ENCODE assay signal across 1 cellular context in genomic region chr10:95295031-95295755, GRCh38.
TF ChIP-seq lines count a peak whose summit lies in the region.

No MANE protein-coding gene starts in this region.

TF ChIP-seq in K562, 482 proteins besides CTCF, POLR2A, EP300 and RAD21 (continued from another document and continues in another):
- TF ChIP-seq PATZ1 (CRISPR knock-in tag; IDR thresholded peaks at IDR 0.05; ENCODE audit: borderline replicate concordance) (no peak), LARP7 (IDR thresholded peaks at IDR 0.05) (no peak), PREB (CRISPR knock-in tag; IDR thresholded peaks at IDR 0.05) (no peak), ZZZ3 (IDR thresholded peaks at IDR 0.05) (no peak), ZNF785 (CRISPR knock-in tag; IDR thresholded peaks at IDR 0.05) (no peak), PHB (CRISPR knock-in tag; IDR thresholded peaks at IDR 0.05) (no peak), FOXP1 (CRISPR knock-in tag; IDR thresholded peaks at IDR 0.05) (no peak), ZFP1 (CRISPR knock-in tag; IDR thresholded peaks at IDR 0.05) (no peak), HMG20A (CRISPR knock-in tag; conservative IDR thresholded peaks at IDR 0.05) (no peak), SRF (CRISPR knock-in tag; IDR thresholded peaks at IDR 0.05) (no peak), CXXC5 (CRISPR knock-in tag; IDR thresholded peaks at IDR 0.05) (peak; percentile 78), ZNF274 (IDR thresholded peaks at IDR 0.05; ENCODE audit: borderline replicate concordance, low read depth, low read length) (no peak), POLR2B (IDR thresholded peaks at IDR 0.05; ENCODE audit: low read depth, partially characterized antibody) (no peak), TBL1XR1 (IDR thresholded peaks at IDR 0.05; ENCODE audit: low read length in 2 of 2) (no peak), SMARCC2 (IDR thresholded peaks at IDR 0.05; ENCODE audit: low read depth) (no peak), RBM25 (IDR thresholded peaks at IDR 0.05; ENCODE audit: low read depth, low read length, severe bottlenecking) (no peak), MITF (IDR thresholded peaks at IDR 0.05) (no peak), ZNF232 (CRISPR knock-in tag; IDR thresholded peaks at IDR 0.05) (no peak), TAF7 (tag; IDR thresholded peaks at IDR 0.05) (no peak), ZNF184 (CRISPR knock-in tag; IDR thresholded peaks at IDR 0.05) (no peak), TRIM25 (IDR thresholded peaks at IDR 0.05; ENCODE audit: borderline replicate concordance) (no peak), FOXP4 (CRISPR knock-in tag; IDR thresholded peaks at IDR 0.05; ENCODE audit: borderline replicate concordance) (no peak), ZNF830 (CRISPR knock-in tag; IDR thresholded peaks at IDR 0.05) (no peak), ZNF134 (CRISPR knock-in tag; conservative IDR thresholded peaks at IDR 0.05) (no peak), COPS2 (conservative IDR thresholded peaks at IDR 0.05) (no peak), ZNF518B (CRISPR knock-in tag; IDR thresholded peaks at IDR 0.05) (no peak), ZBTB8A (IDR thresholded peaks at IDR 0.05; ENCODE audit: partially characterized antibody) (no peak), RFX7 (CRISPR knock-in tag; IDR thresholded peaks at IDR 0.05) (no peak), ESRRB (CRISPR knock-in tag; IDR thresholded peaks at IDR 0.05; ENCODE audit: borderline replicate concordance) (no peak), ZNF23 (CRISPR knock-in tag; IDR thresholded peaks at IDR 0.05) (no peak), ZBTB43 (CRISPR knock-in tag; IDR thresholded peaks at IDR 0.05) (no peak), SMAD1 (IDR thresholded peaks at IDR 0.05; ENCODE audit: low read depth, low read length, partially characterized antibody) (no peak), PCBP2 (IDR thresholded peaks at IDR 0.05; ENCODE audit: low read depth, low read length, poor library complexity, severe bottlenecking) (no peak), RHOXF2B (CRISPR knock-in tag; conservative IDR thresholded peaks at IDR 0.05) (no peak), TOE1 (IDR thresholded peaks at IDR 0.05; ENCODE audit: borderline replicate concordance) (peak; percentile 34; the same call in 1 of the 2 replicates), TOE1 (CRISPR knock-in tag; IDR thresholded peaks at IDR 0.05; ENCODE audit: borderline replicate concordance, low read depth) (no peak), KDM1A (IDR thresholded peaks at IDR 0.05) (no peak), ZNF717 (CRISPR knock-in tag; IDR thresholded peaks at IDR 0.05) (no peak), ATF6 (CRISPR knock-in tag; IDR thresholded peaks at IDR 0.05) (no peak), DNMT1 (IDR thresholded peaks at IDR 0.05) (no peak), TAL1 (IDR thresholded peaks at IDR 0.05) (no peak), STAT5B (CRISPR knock-in tag; IDR thresholded peaks at IDR 0.05) (no peak), ZNF224 (CRISPR knock-in tag; IDR thresholded peaks at IDR 0.05) (no peak), MYNN (IDR thresholded peaks at IDR 0.05) (no peak), MYNN (CRISPR knock-in tag; IDR thresholded peaks at IDR 0.05) (no peak), CBX1 (IDR thresholded peaks at IDR 0.05; ENCODE audit: low read depth) (no peak), GATAD2A (IDR thresholded peaks at IDR 0.05) (no peak), ZNF263 (CRISPR knock-in tag; IDR thresholded peaks at IDR 0.05; ENCODE audit: borderline replicate concordance) (no peak), ZNF766 (CRISPR knock-in tag; conservative IDR thresholded peaks at IDR 0.05) (no peak), E2F6 (IDR thresholded peaks at IDR 0.05; ENCODE audit: borderline replicate concordance in 1 of 2, extremely low read depth in 1 of 2, insufficient read depth in 1 of 2, insufficient read length in 1 of 2, low read depth in 1 of 2, low read length in 1 of 2, poor library complexity in 1 of 2, severe bottlenecking in 1 of 2) (peak in 1 of 2 experiments; percentile 61), DPF2 (IDR thresholded peaks at IDR 0.05) (no peak), SIX5 (IDR thresholded peaks at IDR 0.05; ENCODE audit: borderline replicate concordance in 1 of 2, insufficient read depth in 1 of 2, low read depth in 1 of 2, low read length in 2 of 2) (no peak)
